ENCODE assay signal across 11 cellular contexts in genomic region chr2:172836386-172837200, GRCh38.
A peak's percentile ranks its signal among the peaks of the same experiment; 100 is the strongest.
DNase-seq lines count a peak whose midpoint lies in the region; ATAC-seq and TF ChIP-seq lines count a peak whose summit lies in the region.
"Had no signal": no experiment of that assay in that cellular context is flagged by ENCODE, and none has a peak within 500 bp of the region (broad histone marks: within the 10 kb centered on the region; RNA-seq: fewer than 3 reads in every experiment).

No MANE protein-coding gene starts in this region.

- H3K4me2 ChIP-seq in neural progenitor cell = no peak overlapping the region

- H3K27ac Mint-ChIP-seq in neural progenitor cell = no peak overlapping the region
- H3K27ac Mint-ChIP-seq: natural killer cell had no signal

- no peak for ATAC-seq in GM19324 (IDR thresholded peaks at IDR 0.05; ENCODE audit: low FRiP score, unreplicated experiment)
- ATAC-seq in HG02885 (IDR thresholded peaks at IDR 0.05; ENCODE audit: poor library complexity, unreplicated experiment) = no peak

- H3K4me3 ChIP-seq in right atrium auricular region = no peak overlapping the region
- no peak overlapping the region for H3K4me3 ChIP-seq in neural progenitor cell

- H3K4me1 Mint-ChIP-seq in neural progenitor cell = peaks cover 12% of the 10 kb centered on the region

- H3K9ac ChIP-seq in neural progenitor cell = no peak overlapping the region

- H3K27me3 Mint-ChIP-seq in neural progenitor cell (ENCODE audit: insufficient read depth, low read depth) = no peaks in the 10 kb centered on the region

- H3K9me3 ChIP-seq in right atrium auricular region = no peaks in the 10 kb centered on the region
- H3K9me3 ChIP-seq in neural progenitor cell (ENCODE audit: low read depth) = no peaks in the 10 kb centered on the region

- no peaks in the 10 kb centered on the region for H3K36me3 Mint-ChIP-seq in neural progenitor cell
- H3K36me3 Mint-ChIP-seq: natural killer cell had no signal

- no peak overlapping the region for H2AFZ ChIP-seq in neural progenitor cell (replicated peaks)

- H3K36me3 ChIP-seq in right atrium auricular region (no peaks in the 10 kb centered on the region), neural progenitor cell (no peaks in the 10 kb centered on the region)

- H3K4me1 ChIP-seq in right atrium auricular region (peaks cover 0 to 11% of the 10 kb centered on the region in 2 donors), neural progenitor cell (peaks cover 10% of the 10 kb centered on the region)

- no peak overlapping the region for H3K4me3 Mint-ChIP-seq in neural progenitor cell
- H3K4me3 Mint-ChIP-seq: natural killer cell had no signal

- H4K20me1 ChIP-seq in neural progenitor cell (ENCODE audit: low read depth) = no peaks in the 10 kb centered on the region

- H3K79me2 ChIP-seq in neural progenitor cell (ENCODE audit: low read depth) = no peaks in the 10 kb centered on the region

- no peaks in the 10 kb centered on the region for H3K9me3 Mint-ChIP-seq in neural progenitor cell
- H3K9me3 Mint-ChIP-seq: natural killer cell had no signal

- H3F3A ChIP-seq in neural progenitor cell (ENCODE audit: low read depth) = no peaks in the 10 kb centered on the region

- no peaks in the 10 kb centered on the region for H3K27me3 ChIP-seq in right atrium auricular region
- no peaks in the 10 kb centered on the region for H3K27me3 ChIP-seq in neural progenitor cell

- H3K27ac ChIP-seq in right atrium auricular region (peak overlapping the region; percentile 31 to 55), neural progenitor cell (no peak overlapping the region)

- TF ChIP-seq CTCF in right atrium auricular region (IDR thresholded peaks at IDR 0.05) = no peak
- no peak for TF ChIP-seq CTCF in neural progenitor cell (IDR thresholded peaks at IDR 0.05)

- DNase-seq in 8988T (peak; percentile 27), HCEC 1CT (peak; percentile 68), SKM-1 treated with dmso at 0.1 percent for 144 hours (lab: John Stamatoyannopoulos, UW; ENCODE audit: unreplicated experiment) (peak; percentile 34), right atrium auricular region (ENCODE audit: low spot score) (no peak), neural progenitor cell (ENCODE audit: low spot score) (no peak)
- no peak for DNase-seq in stimulated activated CD4-positive, alpha-beta T cell treated with anti-CD3 and anti-CD28 coated beads, Interleukin-15, amount 100 ng/mL, for 24 hours
- DNase-seq: natural killer cell, RPMI8226, substantia nigra had no signal

Comparison
In these comparisons a context has a peak if more than half of its experiments do, and no peak if none do; other contexts are left out.
1. DNase-seq: peak in 8988T (single experiment), HCEC 1CT (single experiment) and SKM-1 treated with dmso at 0.1 percent for 144 hours (single experiment); none in right atrium auricular region (single experiment), neural progenitor cell (single experiment) and stimulated activated CD4-positive, alpha-beta T cell treated with anti-CD3 and anti-CD28 coated beads, Interleukin-15, amount 100 ng/mL, for 24 hours (single experiment).